In genomic region chr2:170361359-170361936, GRCh38 we compare ENCODE assay signal across 8 cellular contexts.
DNase-seq lines count a peak whose midpoint lies in the region; ATAC-seq, FAIRE-seq and TF ChIP-seq lines count a peak whose summit lies in the region.

No MANE protein-coding gene starts in this region.

- peak; percentile 74 to 80 for DNase-seq in Kasumi-1 (lab: John Stamatoyannopoulos, UW)
- DNase-seq in T-helper 2 cell treated with Interferon-gamma antibody and Interleukin-4, amounts not matched to agents 5 μg/mL and 100 μg/mL, for 36 hours (ENCODE audit: low spot score) = peak; percentile 65
- DNase-seq in cardiac fibroblast (ENCODE audit: low read depth in 2 of 2) = peak; percentile 65 to 72
- peak in 1 of 2 donors; percentile 56 for DNase-seq in left colon
- peak; percentile 13 to 19 for DNase-seq in stimulated activated CD8-positive, alpha-beta memory T cell treated with anti-CD3 and anti-CD28 coated beads, Interleukin-2, amount 100 ng/mL, for 48 hours (ENCODE audit: low read depth in 2 of 2)
- no peak for DNase-seq in occipital lobe (lab: John Stamatoyannopoulos, UW)

- TF ChIP-seq CTCF in GM12872 (IDR thresholded peaks at IDR 0.05; ENCODE audit: insufficient read depth, low read depth, low read length) (peak; percentile 86), cardiac fibroblast (IDR thresholded peaks at IDR 0.05; ENCODE audit: low read depth, low read length) (peak; percentile 73)

- H3K27me3 Mint-ChIP-seq in T-helper 2 cell treated with Interferon-gamma antibody and Interleukin-4, amounts not matched to agents 5 μg/mL and 100 μg/mL, for 36 hours (ENCODE audit: low read depth) = no peaks in the 10 kb centered on the region

- H3K27ac Mint-ChIP-seq in T-helper 2 cell treated with Interferon-gamma antibody and Interleukin-4, amounts not matched to agents 5 μg/mL and 100 μg/mL, for 36 hours = peak overlapping the region; percentile 81

- no peaks in the 10 kb centered on the region for H3K9me3 Mint-ChIP-seq in T-helper 2 cell treated with Interferon-gamma antibody and Interleukin-4, amounts not matched to agents 5 μg/mL and 100 μg/mL, for 36 hours

- H3K4me1 Mint-ChIP-seq in T-helper 2 cell treated with Interferon-gamma antibody and Interleukin-4, amounts not matched to agents 5 μg/mL and 100 μg/mL, for 36 hours (ENCODE audit: low read depth) = peaks cover 60% of the 10 kb centered on the region

- FAIRE-seq in A204.1 (lab: Jason Lieb, UNC) = peak; percentile 57

- H3K36me3 Mint-ChIP-seq in T-helper 2 cell treated with Interferon-gamma antibody and Interleukin-4, amounts not matched to agents 5 μg/mL and 100 μg/mL, for 36 hours (ENCODE audit: low read depth) = no peaks in the 10 kb centered on the region

- intact Hi-C loops in left colon (cut with DNase I, micrococcal nuclease) = loop anchor here in 1 of 2 donors (10.0 kb wide), 1 partner anchor 453 kb away; the partner anchor contains the start of gene GAD1

- peak; percentile 74 for ATAC-seq in left colon

- H3K4me3 Mint-ChIP-seq in T-helper 2 cell treated with Interferon-gamma antibody and Interleukin-4, amounts not matched to agents 5 μg/mL and 100 μg/mL, for 36 hours = peak overlapping the region; percentile 66

- H3K4me3 ChIP-seq in cardiac fibroblast (replicated peaks in 1 of 2; ENCODE audit: low read depth in 2 of 2, low read length in 2 of 2) = no peak overlapping the region
